ENCODE assay signal across 9 cellular contexts in the genomic region with DNA sequence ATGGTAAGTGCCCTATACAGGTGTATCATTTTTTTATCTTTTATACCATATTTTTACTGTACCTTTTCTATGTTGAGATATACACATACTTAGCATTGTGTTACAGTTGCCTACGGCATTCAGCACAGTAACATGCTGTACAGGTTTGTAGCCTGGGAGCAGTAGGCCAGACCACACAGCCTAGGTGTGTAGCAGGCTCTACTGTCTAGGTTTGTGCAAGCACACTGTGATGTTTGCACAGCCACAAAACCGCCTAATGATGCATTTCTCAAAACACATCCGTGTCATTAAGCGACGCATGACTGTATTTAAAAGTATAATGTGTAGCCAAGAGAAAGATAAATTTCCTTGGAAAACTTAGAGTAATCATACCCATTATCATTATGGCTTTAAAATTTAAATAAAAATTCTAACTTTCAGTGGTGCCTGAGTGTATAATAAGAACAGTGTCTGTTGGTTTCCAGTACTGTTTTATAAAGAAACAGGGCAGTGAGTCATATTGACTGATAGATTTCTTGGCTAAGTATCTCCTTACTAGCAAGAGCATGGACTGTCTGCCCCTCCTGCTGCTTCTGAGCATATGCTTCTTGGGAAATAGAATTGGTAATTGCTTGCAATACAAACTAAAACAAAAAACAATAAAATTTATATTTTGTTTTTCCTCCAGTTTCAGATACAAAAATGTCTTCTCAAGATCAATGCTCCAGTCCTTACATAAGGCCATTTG. TPM values are rescaled to one million over a fixed set of nuclear protein-coding genes. Genes with fewer than 3 reads are reported as not detected.
DNase-seq lines count a peak whose midpoint lies in the region; ATAC-seq, FAIRE-seq and TF ChIP-seq lines count a peak whose summit lies in the region.
"Had no signal": no experiment of that assay in that cellular context is flagged by ENCODE, and none has a peak within 500 bp of the region (broad histone marks: within the 10 kb centered on the region; RNA-seq: fewer than 3 reads in every experiment).

No MANE protein-coding gene starts in this region.

- peaks cover 44% of the 10 kb centered on the region for H3K36me3 ChIP-seq in skeletal muscle satellite cell (ENCODE audit: insufficient read depth, low read length)

- no peaks in the 10 kb centered on the region for H3K27me3 ChIP-seq in skeletal muscle satellite cell (ENCODE audit: control insufficient read depth, insufficient read depth, low read length)

- TF ChIP-seq POLR2A in GM12892 (IDR thresholded peaks at IDR 0.05; ENCODE audit: low read depth, low read length): no peak

- no peaks in the 10 kb centered on the region for H3K27me3 Mint-ChIP-seq in activated T-helper 17 cell treated with anti-CD3 and anti-CD28 coated beads, Interleukin-2, amount 50 U/mL, for 72 hours
- H3K27me3 Mint-ChIP-seq: T-cell had no signal

- peak overlapping the region; percentile 75 for H3K4me2 ChIP-seq in skeletal muscle satellite cell (ENCODE audit: low read length)

- H3K4me1 Mint-ChIP-seq in activated T-helper 17 cell treated with anti-CD3 and anti-CD28 coated beads, Interleukin-2, amount 50 U/mL, for 72 hours: peaks cover 10% of the 10 kb centered on the region
- H3K4me1 Mint-ChIP-seq: T-cell had no signal

- no peak for TF ChIP-seq CTCF in fibroblast of the aortic adventitia (IDR thresholded peaks at IDR 0.05; ENCODE audit: insufficient read depth, low read length)

- no peaks in the 10 kb centered on the region for H3K9me3 ChIP-seq in skeletal muscle satellite cell (replicated peaks; ENCODE audit: low read length)

- H3K4me3 ChIP-seq in fibroblast of the aortic adventitia (ENCODE audit: low read depth, low read length) (no peak overlapping the region), skeletal muscle satellite cell (ENCODE audit: low read length) (no peak overlapping the region)

- no peak overlapping the region for H3K27ac Mint-ChIP-seq in activated T-helper 17 cell treated with anti-CD3 and anti-CD28 coated beads, Interleukin-2, amount 50 U/mL, for 72 hours

- H3K36me3 Mint-ChIP-seq in activated T-helper 17 cell treated with anti-CD3 and anti-CD28 coated beads, Interleukin-2, amount 50 U/mL, for 72 hours (ENCODE audit: low read depth): peaks cover 86% of the 10 kb centered on the region

- H3K4me3 Mint-ChIP-seq in activated T-helper 17 cell treated with anti-CD3 and anti-CD28 coated beads, Interleukin-2, amount 50 U/mL, for 72 hours: no peak overlapping the region
- H3K4me3 Mint-ChIP-seq: T-cell had no signal

- peaks cover 23% of the 10 kb centered on the region for H3K4me1 ChIP-seq in skeletal muscle satellite cell (ENCODE audit: control insufficient read depth, insufficient read depth, low read length)

- no peak overlapping the region for H3K9ac ChIP-seq in skeletal muscle satellite cell (ENCODE audit: low read depth, low read length)

- FAIRE-seq in GM12892 (lab: Jason Lieb, UNC): peak; percentile 42

- H3K9me3 Mint-ChIP-seq in activated T-helper 17 cell treated with anti-CD3 and anti-CD28 coated beads, Interleukin-2, amount 50 U/mL, for 72 hours: no peaks in the 10 kb centered on the region
- H3K9me3 Mint-ChIP-seq: T-cell had no signal

- no peak for DNase-seq in GM12892 (ENCODE audit: insufficient read length)
- DNase-seq in fibroblast of the aortic adventitia (ENCODE audit: low read depth): peak; percentile 85
- DNase-seq: T-cell had no signal

- peak; percentile 26 for ATAC-seq in activated T-helper 17 cell treated with anti-CD3 and anti-CD28 coated beads, Interleukin-2, amount 50 U/mL, for 72 hours (replicated peaks)
- ATAC-seq in HG02763 (IDR thresholded peaks at IDR 0.05; ENCODE audit: unreplicated experiment) (no peak), HG03469 (IDR thresholded peaks at IDR 0.05; ENCODE audit: unreplicated experiment) (no peak), GM21529 (IDR thresholded peaks at IDR 0.05; ENCODE audit: unreplicated experiment) (no peak), GM18868 (IDR thresholded peaks at IDR 0.05; ENCODE audit: unreplicated experiment) (no peak)
- ATAC-seq: T-cell had no signal

RNA-seq across cellular contexts. Expression of a gene that starts 18.3 kb away (rescaled TPM):
- polyA plus RNA-seq in GM12892 (2012; ENCODE audit: missing spikeins): 6.8 TPM
- total RNA-seq in activated T-helper 17 cell treated with anti-CD3 and anti-CD28 coated beads, Interleukin-2, amount 50 U/mL, for 72 hours: 10 to 100 TPM in 1 of 2 donors, 1 to 10 TPM in 1; 8.0 to 12.5 TPM
- total RNA-seq in fibroblast of the aortic adventitia (ENCODE audit: low replicate concordance): 2.6 and 2.7 TPM in 2 replicates
- total RNA-seq in skeletal muscle satellite cell (2012; rRNA removed): 0.25 and 1.3 TPM in 2 replicates

RNA-seq across cellular contexts. Expression of a gene that starts 42.7 kb away (rescaled TPM):
- 27.6 TPM for polyA plus RNA-seq in GM12892 (2012; ENCODE audit: missing spikeins)
- total RNA-seq in activated T-helper 17 cell treated with anti-CD3 and anti-CD28 coated beads, Interleukin-2, amount 50 U/mL, for 72 hours: 10 to 100 TPM; 44.2 to 69.7 TPM
- total RNA-seq in fibroblast of the aortic adventitia (ENCODE audit: low replicate concordance): 8.9 and 25.9 TPM in 2 replicates
- 20.0 and 23.8 TPM in 2 replicates for total RNA-seq in skeletal muscle satellite cell (2012; rRNA removed)
